ENCODE assay signal across 12 cellular contexts in the genomic region with DNA sequence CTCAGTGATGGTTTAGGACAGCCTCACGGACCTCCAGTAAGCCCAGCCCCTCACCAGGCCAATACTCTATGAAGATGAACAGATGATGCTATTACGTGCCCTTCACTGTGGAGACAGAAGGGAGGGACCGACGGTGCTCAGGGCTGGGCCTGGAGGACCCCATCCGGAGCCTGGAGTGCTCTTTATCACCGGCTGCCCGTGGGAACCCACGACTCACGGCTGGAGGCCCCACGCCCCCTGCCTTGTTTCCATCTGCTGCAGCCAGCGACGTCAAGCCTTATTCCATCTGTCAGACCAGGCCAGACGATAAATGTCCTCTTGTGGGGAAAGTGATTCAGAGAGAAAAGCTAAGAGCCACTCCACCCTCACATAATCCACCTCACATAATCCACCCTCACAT. TPM values are rescaled to one million over a fixed set of nuclear protein-coding genes. Genes with fewer than 3 reads are reported as not detected.
A peak's percentile ranks its signal among the peaks of the same experiment; 100 is the strongest.
DNase-seq lines count a peak whose midpoint lies in the region; ATAC-seq and TF ChIP-seq lines count a peak whose summit lies in the region.
"Had no signal": no experiment of that assay in that cellular context is flagged by ENCODE, and none has a peak within 500 bp of the region (broad histone marks: within the 10 kb centered on the region; RNA-seq: fewer than 3 reads in every experiment).

No MANE protein-coding gene starts in this region.

- no peak overlapping the region for H3K27ac ChIP-seq in HEK293 (ENCODE audit: extremely low read depth, low read depth, low read length)
- no peak overlapping the region for H3K27ac ChIP-seq in CD8-positive, alpha-beta T cell (ENCODE audit: low read depth, low read length)
- H3K27ac ChIP-seq: A549, C4-2B had no signal

- H3K27ac Mint-ChIP-seq in CD8-positive, alpha-beta T cell = no peak overlapping the region

- POLR2A ChIA-PET in HEK293 (lab: Yijun Ruan, JAX) = interaction anchor here (1.2 kb wide), 1 partner anchor 211 kb away, joined by 3 read pairs; the partner anchor contains the start of genes GLOD4 and MRM3
- POLR2A ChIA-PET in CD8-positive, alpha-beta T cell (lab: Charles Lee) = no interaction called here

- ATAC-seq in CD8-positive, alpha-beta T cell = no peak
- ATAC-seq: A549 had no signal

- no peak overlapping the region for H3K4me3 ChIP-seq in HEK293 (ENCODE audit: low read depth, low read length)
- no peak overlapping the region for H3K4me3 ChIP-seq in CD8-positive, alpha-beta T cell (ENCODE audit: low read depth, low read length)
- H3K4me3 ChIP-seq: A549 had no signal

- no peaks in the 10 kb centered on the region for H3K36me3 ChIP-seq in HEK293 (ENCODE audit: control insufficient read depth in 2 of 2, insufficient read depth in 1 of 2, low read length in 2 of 2)
- no peaks in the 10 kb centered on the region for H3K36me3 ChIP-seq in CD8-positive, alpha-beta T cell (ENCODE audit: insufficient read depth, low read length)
- H3K36me3 ChIP-seq: BE2C had no signal

- no peaks in the 10 kb centered on the region for H3K27me3 Mint-ChIP-seq in CD8-positive, alpha-beta T cell (ENCODE audit: low read depth)
- H3K27me3 Mint-ChIP-seq: CD4-positive, alpha-beta memory T cell had no signal

- H3K36me3 Mint-ChIP-seq in CD8-positive, alpha-beta T cell = peaks cover 5% of the 10 kb centered on the region

- DNase-seq in NCI-H524 treated with DMSO at 0.1 percent for 48 hours (lab: John Stamatoyannopoulos, UW) = peak; percentile 31
- DNase-seq in islet precursor cell = peak; percentile 48
- no peak for DNase-seq in Kasumi-1 (lab: John Stamatoyannopoulos, UW)
- DNase-seq in HuH-7 (ENCODE audit: low spot score) = no peak
- DNase-seq in CD8-positive, alpha-beta T cell = no peak
- DNase-seq: BE2C; CD4-positive, alpha-beta memory T cell; COR-L47; DMS53 had no signal

- H3K27me3 ChIP-seq in CD8-positive, alpha-beta T cell (ENCODE audit: insufficient read depth, low read length) = no peaks in the 10 kb centered on the region
- H3K27me3 ChIP-seq: BE2C had no signal

- H3K4me1 ChIP-seq in HEK293 (ENCODE audit: control insufficient read depth, insufficient read depth, low read length) = peaks cover 3% of the 10 kb centered on the region
- peaks cover 4% of the 10 kb centered on the region for H3K4me1 ChIP-seq in CD8-positive, alpha-beta T cell (ENCODE audit: insufficient read depth, low read length)
- H3K4me1 ChIP-seq: BE2C had no signal

- peaks cover 10% of the 10 kb centered on the region for H3K4me1 Mint-ChIP-seq in CD8-positive, alpha-beta T cell (ENCODE audit: low read depth)

- no peak overlapping the region for H3K4me3 Mint-ChIP-seq in CD8-positive, alpha-beta T cell
- H3K4me3 Mint-ChIP-seq: CD4-positive, alpha-beta memory T cell had no signal

- no peaks in the 10 kb centered on the region for H3K9me3 ChIP-seq in HEK293 (ENCODE audit: control insufficient read depth, insufficient read depth, low read depth, low read length)
- H3K9me3 ChIP-seq in CD8-positive, alpha-beta T cell (ENCODE audit: low read length) = no peaks in the 10 kb centered on the region
- H3K9me3 ChIP-seq: BE2C had no signal

- TF ChIP-seq CTCF in HEK293 (tag by site-specific recombination; IDR thresholded peaks at IDR 0.05) = no peak
- no peak for TF ChIP-seq CTCF in CD8-positive, alpha-beta T cell (IDR thresholded peaks at IDR 0.05)

- intact Hi-C loops in CD8-positive, alpha-beta T cell (cut with DNase I, micrococcal nuclease) = no loop called here

- CTCF ChIA-PET in HEK293 (lab: Yijun Ruan, JAX) = interaction anchor here (2.2 kb wide), 1 partner anchor 12 kb away, joined by 8 read pairs; no protein-coding TSS in a partner anchor
- CTCF ChIA-PET in CD8-positive, alpha-beta T cell (lab: Charles Lee) = interaction anchor here (0.6 to 1.4 kb wide), 3 partner anchors 12 to 305 kb away, joined by 3 to 4 read pairs (median 4); no protein-coding TSS in a partner anchor

- H3K9me3 Mint-ChIP-seq in CD8-positive, alpha-beta T cell = peaks cover 9% of the 10 kb centered on the region

TF ChIP-seq in HEK293, 187 proteins besides CTCF, POLR2A, EP300 and RAD21:
- TF ChIP-seq ZIC2 (tag by site-specific recombination; IDR thresholded peaks at IDR 0.05) = peak; percentile 52
- no peak for TF ChIP-seq ZNF214 (tag by site-specific recombination; IDR thresholded peaks at IDR 0.05; ENCODE audit: borderline replicate concordance)

RNA-seq across cellular contexts. Expression of gene TIMM22, which starts 4.0 kb away (rescaled TPM):
- total RNA-seq in CD8-positive, alpha-beta T cell = 10 to 100 TPM; 13.2 to 14.0 TPM

RNA-seq across cellular contexts. Expression of gene NXN, which starts 13.4 kb away (rescaled TPM):
- under 1 TPM; 0.17 to 0.95 TPM for total RNA-seq in CD8-positive, alpha-beta T cell

Comparison
In these comparisons a context has a peak if more than half of its experiments do, and no peak if none do; other contexts are left out.
1. DNase-seq: peak in NCI-H524 treated with DMSO at 0.1 percent for 48 hours (single experiment) and islet precursor cell (single experiment); none in Kasumi-1 (0 of 2), HuH-7 (single experiment) and CD8-positive, alpha-beta T cell (0 of 7).